Comparison of ENCODE assay signal across 8 cellular contexts in the genomic region with DNA sequence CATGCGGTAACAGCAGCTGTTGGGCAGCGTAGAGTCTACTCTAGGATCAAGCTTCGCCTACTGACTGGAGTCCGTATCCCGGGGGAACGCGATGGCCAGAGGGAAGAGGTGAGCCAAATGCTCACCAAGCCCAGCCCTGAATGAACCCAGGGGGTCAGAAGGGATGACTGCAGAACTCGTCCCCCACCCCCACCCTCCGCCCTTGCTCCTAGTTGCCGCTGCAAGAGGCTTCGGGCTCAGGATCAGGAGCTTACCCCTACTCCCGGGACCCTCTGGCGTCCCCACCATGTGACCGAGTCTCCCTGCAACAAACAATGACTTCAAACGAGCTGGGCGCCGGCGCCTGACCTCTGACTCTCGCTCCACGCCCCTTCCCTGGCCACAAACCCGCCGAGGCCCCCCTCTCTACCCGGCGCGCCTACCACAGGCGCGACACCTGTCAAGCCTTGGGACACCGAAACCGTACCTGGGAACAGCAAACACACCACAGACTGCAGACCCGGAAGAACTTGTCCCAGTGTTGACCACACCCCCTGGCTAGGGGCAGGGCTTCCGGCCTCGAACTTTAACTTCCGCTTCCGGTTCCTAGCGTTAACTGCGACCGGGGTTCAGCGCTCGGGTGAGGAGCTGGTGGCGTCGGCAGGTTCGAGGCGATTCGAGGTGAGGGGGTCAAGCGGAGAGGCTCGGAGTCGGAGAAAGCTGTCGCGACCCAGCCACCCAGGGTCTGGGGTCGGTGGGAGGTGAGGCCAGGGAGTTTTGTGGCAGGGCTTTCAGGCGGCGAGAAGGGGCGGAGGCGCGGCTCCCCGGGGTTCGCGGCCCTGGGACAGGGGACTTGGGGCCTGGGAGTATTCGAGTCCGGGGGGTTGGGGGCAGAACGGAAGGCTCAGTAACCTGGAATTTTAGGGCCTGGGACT.
DNase-seq lines count a peak whose midpoint lies in the region; ATAC-seq lines count a peak whose summit lies in the region.

Gene UBL5, plus strand, starts transcription at position 594 of the 914 bp plus-strand sequence. CDS start 420 bp downstream, outside the sequence.

- ATAC-seq in GM19372 (IDR thresholded peaks at IDR 0.05; ENCODE audit: low read depth, unreplicated experiment) = peak; percentile 89
- ATAC-seq in HG03521 (IDR thresholded peaks at IDR 0.05; ENCODE audit: unreplicated experiment) = peak; percentile 88

- peak; percentile 29 to 90 (median 82) for DNase-seq in C1 segment of cervical spinal cord (lab: John Stamatoyannopoulos, UW)
- DNase-seq in NCI-H748 (lab: John Stamatoyannopoulos, UW; ENCODE audit: unreplicated experiment) = peak; percentile 87
- peak; percentile 87 for DNase-seq in activated CD4-positive, alpha-beta T cell treated with anti-CD3 and anti-CD28 coated beads, Interleukin-2, amount 50 U/mL, for 1 hour
- peak; percentile 81 for DNase-seq in dedifferentiated amniotic fluid mesenchymal stem cell (ENCODE audit: extremely low spot score)
- peak; percentile 96 for DNase-seq in left kidney (ENCODE audit: low read depth, low spot score)
- peak; percentile 88 for DNase-seq in stimulated activated CD4-positive, alpha-beta T cell treated with anti-CD3 and anti-CD28 coated beads, Interleukin-1b, Interleukin-23, amount 100 ng/mL, for 48 hours

Comparison
In these comparisons a context has a peak if more than half of its experiments do, and no peak if none do; other contexts are left out.
1. Peak in every context shown above with its lines: DNase-seq and ATAC-seq.